In genomic region chr6:15504581-15505350, GRCh38 we compare ENCODE assay signal across 8 cellular contexts.
DNase-seq lines count a peak whose midpoint lies in the region; FAIRE-seq and TF ChIP-seq lines count a peak whose summit lies in the region.

No MANE protein-coding gene starts in this region.

- peak; percentile 80 for DNase-seq in DMS 273 (lab: John Stamatoyannopoulos, UW; ENCODE audit: unreplicated experiment)
- DNase-seq in NCI-H2081 treated with DMSO at 0.1 percent for 48 hours (lab: John Stamatoyannopoulos, UW), result peak; percentile 9
- DNase-seq in bronchial epithelial cell (ENCODE audit: low read depth), result peak; percentile 20
- peak; percentile 91 for DNase-seq in left kidney (ENCODE audit: low read depth, low spot score)
- DNase-seq in H7, result no peak
- no peak for DNase-seq in GM19238 (ENCODE audit: insufficient read length, low spot score)
- no peak for DNase-seq in GM13977 (ENCODE audit: low spot score)

- H3K27ac ChIP-seq in temporal lobe (ENCODE audit: low read depth, low read length), result peak overlapping the region; percentile 44

- peaks cover 51% of the 10 kb centered on the region for H3K36me3 ChIP-seq in bronchial epithelial cell (ENCODE audit: control insufficient read depth, insufficient read depth, low read length)
- peaks cover 78% of the 10 kb centered on the region for H3K36me3 ChIP-seq in H7 (replicated peaks; ENCODE audit: control insufficient read depth, insufficient read depth, low read length)

- in situ Hi-C loops in GM13977 (cut with MboI; ENCODE audit: low pct_unique_long_range_greater_than_20kb, low sequenced_read_pairs, unreplicated experiment), result no loop called here

- TF ChIP-seq CTCF in bronchial epithelial cell (IDR thresholded peaks at IDR 0.05; ENCODE audit: insufficient read depth, low read length, severe bottlenecking), result no peak
- TF ChIP-seq CTCF in GM13977 (IDR thresholded peaks at IDR 0.05; ENCODE audit: extremely low read depth, insufficient read depth, missing control alignments), result no peak

- no peaks in the 10 kb centered on the region for H3K27me3 ChIP-seq in bronchial epithelial cell (ENCODE audit: control insufficient read depth, insufficient read depth, low read length)
- H3K27me3 ChIP-seq in H7 (ENCODE audit: control insufficient read depth, insufficient read depth, low read length), result no peaks in the 10 kb centered on the region

- H3K4me3 ChIP-seq in bronchial epithelial cell (ENCODE audit: low read depth, low read length), result no peak overlapping the region
- H3K4me3 ChIP-seq in H7 (ENCODE audit: insufficient read depth, low read depth, low read length), result no peak overlapping the region

- no peak for FAIRE-seq in bronchial epithelial cell (lab: Jason Lieb, UNC)

Comparison
In these comparisons a context has a peak if more than half of its experiments do, and no peak if none do; other contexts are left out.
1. DNase-seq: peak in DMS 273 (single experiment), NCI-H2081 treated with DMSO at 0.1 percent for 48 hours (single experiment), bronchial epithelial cell (single experiment) and left kidney (single experiment); none in H7 (single experiment), GM19238 (single experiment) and GM13977 (single experiment).